ENCODE assay signal across 8 cellular contexts in the genomic region with DNA sequence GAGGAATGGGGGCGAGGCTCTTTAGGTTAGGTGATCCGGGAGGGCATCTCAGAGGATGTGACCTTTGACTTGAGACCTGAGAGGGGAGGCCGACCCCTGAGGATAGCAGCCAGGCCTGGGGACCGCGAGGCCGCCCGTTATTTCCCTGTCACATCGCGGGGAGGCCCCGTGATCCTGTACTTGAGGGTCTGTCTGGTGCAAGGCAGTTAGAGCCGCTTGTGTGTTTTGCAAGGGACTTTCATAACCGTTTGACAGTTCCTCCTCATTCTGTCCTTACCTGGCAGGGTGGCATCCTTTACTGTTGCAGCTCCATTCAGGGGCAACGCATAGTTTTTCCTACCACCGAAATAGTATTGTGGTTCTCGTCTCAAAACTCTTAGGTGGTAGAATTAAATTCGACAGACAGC. TPM values are rescaled to one million over a fixed set of nuclear protein-coding genes. Genes with fewer than 3 reads are reported as not detected.
DNase-seq lines count a peak whose midpoint lies in the region; ATAC-seq and TF ChIP-seq lines count a peak whose summit lies in the region.

No MANE protein-coding gene starts in this region.

- POLR2A ChIA-PET in A673 (lab: Charles Lee; ENCODE audit: low non-redundant PET) (no interaction called here), OCI-LY7 (lab: Charles Lee) (interaction anchor here (1.0 to 1.5 kb wide), 2 partner anchors 40 to 55 kb away, joined by 3 to 7 read pairs; no protein-coding TSS in a partner anchor)

- peaks cover 54% of the 10 kb centered on the region for H3K79me2 ChIP-seq in OCI-LY7 (ENCODE audit: insufficient read depth, low read depth, low read length)

- H3K36me3 Mint-ChIP-seq in effector memory CD8-positive, alpha-beta T cell (ENCODE audit: insufficient read depth) = peaks cover 7% of the 10 kb centered on the region

- H3K36me3 ChIP-seq in A673 (ENCODE audit: insufficient read depth, low read length, poor library complexity, severe bottlenecking) (no peaks in the 10 kb centered on the region), OCI-LY7 (ENCODE audit: insufficient read depth, low read length) (peaks cover 3% of the 10 kb centered on the region), ovary (no peaks in the 10 kb centered on the region)

- peaks cover 30% of the 10 kb centered on the region for H4K20me1 ChIP-seq in OCI-LY7 (ENCODE audit: insufficient read depth, low read length)

- peak overlapping the region; percentile 86 for H3K4me2 ChIP-seq in OCI-LY7 (ENCODE audit: low read length)

- peak overlapping the region; percentile 91 to 93 for H3K27ac Mint-ChIP-seq in effector memory CD8-positive, alpha-beta T cell

- no peaks in the 10 kb centered on the region for H3K9me2 ChIP-seq in OCI-LY7 (ENCODE audit: insufficient read depth, low read length)

- peak; percentile 34 for DNase-seq in A673 (ENCODE audit: low spot score)
- DNase-seq in OCI-LY7 (ENCODE audit: low spot score) = peak; percentile 70
- DNase-seq in effector memory CD8-positive, alpha-beta T cell = peak in 1 of 3 experiments; percentile 26
- peak in 3 of 5 donors; percentile 16 to 32 (median 18) for DNase-seq in ovary
- DNase-seq in iPS-NIHi7 (ENCODE audit: extremely low spot score) = no peak

- H3K4me3 Mint-ChIP-seq in effector memory CD8-positive, alpha-beta T cell = peak overlapping the region; percentile 89 to 90

- H3K4me1 Mint-ChIP-seq in effector memory CD8-positive, alpha-beta T cell (ENCODE audit: low read depth in 2 of 2) = peaks cover 15 to 16% of the 10 kb centered on the region in 2 donors

- no peak for TF ChIP-seq POLR2A in ovary (IDR thresholded peaks at IDR 0.05)

- CTCF ChIA-PET in A673 (lab: Charles Lee) (no interaction called here), OCI-LY7 (lab: Charles Lee; ENCODE audit: unreplicated experiment) (no interaction called here)

- H3K27me3 Mint-ChIP-seq in effector memory CD8-positive, alpha-beta T cell = peaks cover 11 to 27% of the 10 kb centered on the region in 2 donors

- H3K27me3 ChIP-seq in A673 (replicated peaks; ENCODE audit: insufficient read depth, low read depth, low read length, poor library complexity) (no peaks in the 10 kb centered on the region), ovary (no peaks in the 10 kb centered on the region)

- H2AFZ ChIP-seq in OCI-LY7 (ENCODE audit: low read length) = peak overlapping the region; percentile 23; the same call in 1 of the 2 replicates

- ATAC-seq in HG02870 (IDR thresholded peaks at IDR 0.05; ENCODE audit: unreplicated experiment) (peak; percentile 23), GM18870 (IDR thresholded peaks at IDR 0.05; ENCODE audit: unreplicated experiment) (no peak)
- peak; percentile 14 for ATAC-seq in effector memory CD8-positive, alpha-beta T cell (replicated peaks)

- TF ChIP-seq CTCF in A673 (conservative IDR thresholded peaks at IDR 0.05; ENCODE audit: low read depth, low read length) (no peak), GM12875 (IDR thresholded peaks at IDR 0.05; ENCODE audit: borderline replicate concordance, insufficient read depth, low read depth, low read length) (no peak), OCI-LY7 (conservative IDR thresholded peaks at IDR 0.05; ENCODE audit: low read length) (no peak), ovary (IDR thresholded peaks at IDR 0.05) (no peak)

- H3K9me3 ChIP-seq in A673 (ENCODE audit: low read depth, low read length, poor library complexity, severe bottlenecking) (no peaks in the 10 kb centered on the region), OCI-LY7 (ENCODE audit: low read length) (no peaks in the 10 kb centered on the region), ovary (no peaks in the 10 kb centered on the region)

- H3K9me3 Mint-ChIP-seq in effector memory CD8-positive, alpha-beta T cell = no peaks in the 10 kb centered on the region

- H3K27ac ChIP-seq in A673 (ENCODE audit: low read depth, low read length, poor library complexity, severe bottlenecking) = peak overlapping the region; percentile 91
- H3K27ac ChIP-seq in OCI-LY7 (ENCODE audit: low read depth, low read length, poor library complexity, severe bottlenecking) = peak overlapping the region; percentile 77
- H3K27ac ChIP-seq in ovary = no peak overlapping the region

- H3K4me1 ChIP-seq in A673 (ENCODE audit: insufficient read depth, low read length, poor library complexity, severe bottlenecking) (peaks cover 38% of the 10 kb centered on the region), OCI-LY7 (ENCODE audit: insufficient read depth, low read length, poor library complexity, severe bottlenecking) (peaks cover 22% of the 10 kb centered on the region), ovary (ENCODE audit: insufficient read depth) (peaks cover 5% of the 10 kb centered on the region)

- peak overlapping the region; percentile 93 for H3K4me3 ChIP-seq in A673 (ENCODE audit: low read depth, low read length, poor library complexity, severe bottlenecking)
- peak overlapping the region; percentile 83 for H3K4me3 ChIP-seq in GM12875 (ENCODE audit: low read depth, low read length)
- H3K4me3 ChIP-seq in OCI-LY7 (ENCODE audit: low read depth, low read length, poor library complexity, severe bottlenecking) = peak overlapping the region; percentile 94
- peak overlapping the region; percentile 62 for H3K4me3 ChIP-seq in ovary

- BruUV-seq in A673 (replicated peaks; lab: Mats Ljungman, UMichigan) (no TSS peak), OCI-LY7 (replicated peaks; lab: Mats Ljungman, UMichigan) (no TSS peak)

- TF ChIP-seq EP300 in ovary (IDR thresholded peaks at IDR 0.05) = no peak

- intact Hi-C loops in A673 (cut with micrococcal nuclease; ENCODE audit: unreplicated experiment) = no loop called here
- intact Hi-C loops in OCI-LY7 (cut with micrococcal nuclease; ENCODE audit: unreplicated experiment) = loop anchor here (5.0 kb wide), 1 partner anchor 436 kb away; the partner anchor contains the start of genes ATG2B and GSKIP
- intact Hi-C loops in ovary (cut with DNase I) = no loop called here

- 3% methylated on average over 16 of the region's 16 CpGs for WGBS in ovary, 3 donors

RNA-seq across cellular contexts. Expression of gene VRK1, which starts 0.8 kb away (rescaled TPM):
- total RNA-seq in A673 (2021) = 119 and 124 TPM in 2 replicates
- 83.0 and 97.5 TPM in 2 replicates for total RNA-seq in OCI-LY7 (2014; rRNA removed; shearing (Covaris generic))
- total RNA-seq in OCI-LY7 (2022) = 97.9 and 104 TPM in 2 replicates
- 10 to 100 TPM; 10.9 to 31.7 (median 20.9) TPM for total RNA-seq in ovary
- 1 to 10 TPM; 7.8 to 8.7 TPM for polyA plus RNA-seq in ovary

Comparison
In these comparisons a context has a peak if more than half of its experiments do, and no peak if none do; other contexts are left out.
1. H3K27ac ChIP-seq: peak in A673 (single experiment) and OCI-LY7 (single experiment); none in ovary (0 of 2).
2. Peak in every context shown above with its lines, with median percentiles within 50 percentile points of each other: H3K4me3 ChIP-seq.